In genomic region chr5:177469750-177470525, GRCh38 we compare ENCODE assay signal across 12 cellular contexts. TPM values are rescaled to one million over a fixed set of nuclear protein-coding genes. Genes with fewer than 3 reads are reported as not detected.
A peak's percentile ranks its signal among the peaks of the same experiment; 100 is the strongest.
DNase-seq lines count a peak whose midpoint lies in the region; ATAC-seq, FAIRE-seq and TF ChIP-seq lines count a peak whose summit lies in the region.
"Had no signal": no experiment of that assay in that cellular context is flagged by ENCODE, and none has a peak within 500 bp of the region (broad histone marks: within the 10 kb centered on the region; RNA-seq: fewer than 3 reads in every experiment).

No MANE protein-coding gene starts in this region.

- intact Hi-C loops in A673 (cut with micrococcal nuclease; ENCODE audit: unreplicated experiment), result no loop called here

- TF ChIP-seq CTCF in A673 (conservative IDR thresholded peaks at IDR 0.05; ENCODE audit: low read depth, low read length) (no peak), HEK293 (tag by site-specific recombination; IDR thresholded peaks at IDR 0.05) (no peak), nephron (IDR thresholded peaks at IDR 0.05; ENCODE audit: unreplicated experiment in 3 of 3) (no peak)

- FAIRE-seq in GM19239 (lab: Jason Lieb, UNC), result no peak

- no peak for ATAC-seq in GM21717 (IDR thresholded peaks at IDR 0.05; ENCODE audit: unreplicated experiment)
- ATAC-seq: activated CD4-positive, CD25-positive, alpha-beta regulatory T cell treated with anti-CD3 and anti-CD28 coated beads, Interleukin-2, amount 50 U/mL, for 24 hours had no signal

- H3K4me3 Mint-ChIP-seq in nephron, result peak overlapping the region; percentile 85 to 89 (median 89)

- H3K36me3 ChIP-seq in A673 (ENCODE audit: insufficient read depth, low read length, poor library complexity, severe bottlenecking), result peaks cover 51% of the 10 kb centered on the region
- peaks cover 14 to 62% of the 10 kb centered on the region in 2 experiments; a peak in 2 of 3 replicates for H3K36me3 ChIP-seq in HEK293 (ENCODE audit: control insufficient read depth in 2 of 2, insufficient read depth in 1 of 2, low read length in 2 of 2)
- H3K36me3 ChIP-seq: transverse colon had no signal

- H3K27me3 Mint-ChIP-seq in nephron (ENCODE audit: low read depth), result no peaks in the 10 kb centered on the region

- peaks cover 56% of the 10 kb centered on the region for H3K36me3 Mint-ChIP-seq in nephron (ENCODE audit: low read depth)

- no TSS peak for BruUV-seq in A673 (replicated peaks; lab: Mats Ljungman, UMichigan)

- peak overlapping the region; percentile 79 to 95 (median 87) for H3K27ac Mint-ChIP-seq in nephron

- POLR2A ChIA-PET in A673 (lab: Charles Lee; ENCODE audit: low non-redundant PET) (no interaction called here), HEK293 (lab: Yijun Ruan, JAX) (interaction anchor here (1.0 to 7.3 kb wide), 5 partner anchors 9 to 27 kb away, joined by 3 to 102 read pairs (median 15); partner anchors contain the start of gene PDLIM7)

- peaks cover 33% of the 10 kb centered on the region for H3K4me1 Mint-ChIP-seq in nephron

- H3K9me3 ChIP-seq in A673 (ENCODE audit: low read depth, low read length, poor library complexity, severe bottlenecking) (no peaks in the 10 kb centered on the region), HEK293 (ENCODE audit: control insufficient read depth, insufficient read depth, low read depth, low read length) (no peaks in the 10 kb centered on the region)
- H3K9me3 ChIP-seq: transverse colon had no signal

- H3K4me3 ChIP-seq in A673 (ENCODE audit: low read depth, low read length, poor library complexity, severe bottlenecking), result no peak overlapping the region
- H3K4me3 ChIP-seq in HEK293 (ENCODE audit: low read depth, low read length), result no peak overlapping the region
- H3K4me3 ChIP-seq: transverse colon had no signal

- H3K4me1 ChIP-seq in A673 (ENCODE audit: insufficient read depth, low read length, poor library complexity, severe bottlenecking) (peaks cover 27% of the 10 kb centered on the region), HEK293 (ENCODE audit: control insufficient read depth, insufficient read depth, low read length) (peaks cover 4% of the 10 kb centered on the region)

- peaks cover 3% of the 10 kb centered on the region for H3K9me3 Mint-ChIP-seq in nephron

- DNase-seq in A673 (ENCODE audit: low spot score) (no peak), caudate nucleus (lab: John Stamatoyannopoulos, UW) (no peak), GM19239 (ENCODE audit: insufficient read length, low spot score) (no peak), 8988T (no peak), nucleus accumbens (lab: John Stamatoyannopoulos, UW) (no peak)
- DNase-seq: dermis blood vessel endothelial cell; stimulated activated CD4-positive, alpha-beta T cell treated with anti-CD3 and anti-CD28 coated beads, Interleukin-4, amount 100 ng/mL, for 4 hours; transverse colon had no signal

- CTCF ChIA-PET in A673 (lab: Charles Lee) (no interaction called here), HEK293 (lab: Yijun Ruan, JAX) (interaction anchor here (0.7 to 3.1 kb wide), 6 partner anchors 13 to 162 kb away, joined by 3 to 12 read pairs (median 3); no protein-coding TSS in a partner anchor)

- no peaks in the 10 kb centered on the region for H3K27me3 ChIP-seq in A673 (replicated peaks; ENCODE audit: insufficient read depth, low read depth, low read length, poor library complexity)

- peak overlapping the region; percentile 42 for H3K27ac ChIP-seq in A673 (ENCODE audit: low read depth, low read length, poor library complexity, severe bottlenecking)
- no peak overlapping the region for H3K27ac ChIP-seq in HEK293 (ENCODE audit: extremely low read depth, low read depth, low read length)
- peak overlapping the region; percentile 39 for H3K27ac ChIP-seq in caudate nucleus (ENCODE audit: low read depth, low read length)

TF ChIP-seq in HEK293, 187 proteins besides CTCF, POLR2A, EP300 and RAD21:
- TF ChIP-seq OSR2 (tag by site-specific recombination; IDR thresholded peaks at IDR 0.05) (no peak), KLF7 (tag by site-specific recombination; IDR thresholded peaks at IDR 0.05; ENCODE audit: borderline replicate concordance) (no peak), ZIC2 (tag by site-specific recombination; IDR thresholded peaks at IDR 0.05) (peak; percentile 76), ZNF132 (tag by site-specific recombination; IDR thresholded peaks at IDR 0.05; ENCODE audit: borderline replicate concordance) (no peak), ZBTB21 (tag by site-specific recombination; IDR thresholded peaks at IDR 0.05) (no peak), ZNF449 (tag by site-specific recombination; IDR thresholded peaks at IDR 0.05) (no peak), ZNF610 (tag by site-specific recombination; IDR thresholded peaks at IDR 0.05; ENCODE audit: borderline replicate concordance) (no peak), ZBTB7A (tag by site-specific recombination; IDR thresholded peaks at IDR 0.05; ENCODE audit: low read depth) (no peak), PRDM10 (tag by site-specific recombination; IDR thresholded peaks at IDR 0.05) (no peak), PRDM1 (tag by site-specific recombination; IDR thresholded peaks at IDR 0.05) (peak; percentile 93), ZBTB20 (tag by site-specific recombination; IDR thresholded peaks at IDR 0.05) (peak; percentile 86), SP2 (tag by site-specific recombination; IDR thresholded peaks at IDR 0.05) (peak; percentile 20; the same call in 1 of the 2 replicates), ZFP3 (tag by site-specific recombination; IDR thresholded peaks at IDR 0.05; ENCODE audit: low read depth) (no peak), ZNF366 (tag by site-specific recombination; conservative IDR thresholded peaks at IDR 0.05) (peak; percentile 62), KLF9 (tag by site-specific recombination; IDR thresholded peaks at IDR 0.05; ENCODE audit: low read depth) (no peak)

RNA-seq across cellular contexts. Expression of gene DBN1, which starts 3.5 kb away (rescaled TPM):
- 271 and 286 TPM in 2 replicates for total RNA-seq in A673 (2021)

RNA-seq across cellular contexts. Expression of gene PRR7, which starts 23.3 kb away (rescaled TPM):
- 3.0 and 5.3 TPM in 2 replicates for total RNA-seq in A673 (2021)

RNA-seq across cellular contexts. Expression of gene PDLIM7, which starts 27.5 kb away (rescaled TPM):
- 116 and 132 TPM in 2 replicates for total RNA-seq in A673 (2021)

RNA-seq across cellular contexts. Expression of gene DOK3, which starts 39.7 kb away (rescaled TPM):
- 13.1 and 15.0 TPM in 2 replicates for total RNA-seq in A673 (2021)

RNA-seq across cellular contexts. Expression of gene GRK6, which starts 43.5 kb away (rescaled TPM):
- total RNA-seq in A673 (2021), result 32.1 and 38.1 TPM in 2 replicates
